In the genomic region with DNA sequence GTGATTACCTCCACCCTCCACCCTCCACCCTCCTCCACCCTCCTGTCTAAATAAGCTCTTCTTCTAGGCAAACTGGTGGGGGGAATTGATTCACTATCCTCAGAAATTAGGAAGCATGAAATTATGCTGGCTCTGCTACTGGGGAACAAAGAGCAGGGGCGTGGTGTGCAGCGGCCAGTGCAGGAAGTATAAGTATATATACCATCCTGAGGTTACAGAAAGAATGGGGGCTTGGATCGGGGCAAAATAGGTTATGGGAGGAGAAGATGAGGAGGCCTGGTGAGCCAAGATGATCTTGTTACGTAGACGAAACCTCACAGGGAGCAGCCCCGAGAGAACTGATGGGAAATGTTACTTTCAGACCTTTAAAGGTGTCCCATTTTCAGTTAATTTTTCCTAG, we compare ENCODE assay signal across 14 cellular contexts. TPM values are rescaled to one million over a fixed set of nuclear protein-coding genes. Genes with fewer than 3 reads are reported as not detected.
A peak's percentile ranks its signal among the peaks of the same experiment; 100 is the strongest.
DNase-seq lines count a peak whose midpoint lies in the region; ATAC-seq, FAIRE-seq and TF ChIP-seq lines count a peak whose summit lies in the region.
"Had no signal": no experiment of that assay in that cellular context is flagged by ENCODE, and none has a peak within 500 bp of the region (broad histone marks: within the 10 kb centered on the region; RNA-seq: fewer than 3 reads in every experiment).

No MANE protein-coding gene starts in this region.

- no peaks in the 10 kb centered on the region for H3K9me3 ChIP-seq in hepatocyte (ENCODE audit: low read depth)
- H3K9me3 ChIP-seq: gastrocnemius medialis, MG63 had no signal

- H3K27ac Mint-ChIP-seq in activated naive CD8-positive, alpha-beta T cell treated with anti-CD3 and anti-CD28 coated beads, Interleukin-2, amount 10 ng/mL, durations not matched to agents 7 days and 5 days: peak overlapping the region; percentile 10
- H3K27ac Mint-ChIP-seq in naive B cell: peak overlapping the region; percentile 64 to 100 (median 99)
- H3K27ac Mint-ChIP-seq: activated CD4-positive, alpha-beta T cell treated with anti-CD3 and anti-CD28 coated beads, Interleukin-2, amount 10 ng/mL, durations not matched to agents 24 days and 14 days had no signal

- no peak for FAIRE-seq in D721Med (lab: Jason Lieb, UNC)

- ATAC-seq in activated naive CD8-positive, alpha-beta T cell treated with anti-CD3 and anti-CD28 coated beads, Interleukin-2, amount 10 ng/mL, durations not matched to agents 7 days and 5 days (ENCODE audit: low read depth): no peak
- no peak for ATAC-seq in naive B cell (ENCODE audit: low read depth in 2 of 2)
- ATAC-seq: gastrocnemius medialis had no signal

- no peaks in the 10 kb centered on the region for H3K27me3 ChIP-seq in hepatocyte
- H3K27me3 ChIP-seq: gastrocnemius medialis, MG63 had no signal

- peaks cover 33% of the 10 kb centered on the region for H3K4me1 Mint-ChIP-seq in activated naive CD8-positive, alpha-beta T cell treated with anti-CD3 and anti-CD28 coated beads, Interleukin-2, amount 10 ng/mL, durations not matched to agents 7 days and 5 days
- H3K4me1 Mint-ChIP-seq in naive B cell: peaks cover 65 to 99% (median 96%) of the 10 kb centered on the region in 3 donors

- DNase-seq in COLO668 (lab: John Stamatoyannopoulos, UW; ENCODE audit: unreplicated experiment) (peak; percentile 24), Kasumi-1 (lab: John Stamatoyannopoulos, UW) (peak; percentile 28 to 29), naive B cell (no peak), D721Med (ENCODE audit: insufficient read length, low spot score) (no peak), HuH-7 (ENCODE audit: low spot score) (no peak), hepatocyte (ENCODE audit: low spot score) (no peak), NCI-H1092 (lab: John Stamatoyannopoulos, UW) (no peak)
- DNase-seq in activated naive CD8-positive, alpha-beta T cell treated with anti-CD3 and anti-CD28 coated beads, Interleukin-2, amount 10 ng/mL, durations not matched to agents 7 days and 5 days: no peak
- DNase-seq: activated CD4-positive, alpha-beta T cell treated with anti-CD3 and anti-CD28 coated beads, Interleukin-2, amount 10 ng/mL, durations not matched to agents 24 days and 14 days; C1 segment of cervical spinal cord; effector CD8-positive, alpha-beta T cell; gastrocnemius medialis; MG63; NCI-H2171 had no signal

- H3K79me2 ChIP-seq in hepatocyte: no peaks in the 10 kb centered on the region

- H3K4me3 Mint-ChIP-seq in activated naive CD8-positive, alpha-beta T cell treated with anti-CD3 and anti-CD28 coated beads, Interleukin-2, amount 10 ng/mL, durations not matched to agents 7 days and 5 days: no peak overlapping the region
- H3K4me3 Mint-ChIP-seq in naive B cell: peak overlapping the region; percentile 15 to 91 (median 80)
- H3K4me3 Mint-ChIP-seq: activated CD4-positive, alpha-beta T cell treated with anti-CD3 and anti-CD28 coated beads, Interleukin-2, amount 10 ng/mL, durations not matched to agents 24 days and 14 days had no signal

- H2AFZ ChIP-seq in hepatocyte: no peak overlapping the region

- peaks cover 19% of the 10 kb centered on the region for H3K4me1 ChIP-seq in hepatocyte (ENCODE audit: insufficient read depth)

- no peak overlapping the region for H3K4me3 ChIP-seq in hepatocyte
- H3K4me3 ChIP-seq: gastrocnemius medialis, MG63 had no signal

- no peaks in the 10 kb centered on the region for H3K36me3 ChIP-seq in hepatocyte (replicated peaks; ENCODE audit: insufficient read depth, low read depth)
- H3K36me3 ChIP-seq: gastrocnemius medialis, MG63 had no signal

- TF ChIP-seq CTCF in D721Med (IDR thresholded peaks at IDR 0.05; ENCODE audit: insufficient read depth, missing control alignments): no peak
- no peak for TF ChIP-seq CTCF in hepatocyte (IDR thresholded peaks at IDR 0.05; ENCODE audit: poor library complexity)

- no peaks in the 10 kb centered on the region for H3K9me2 ChIP-seq in hepatocyte (replicated peaks; ENCODE audit: insufficient read depth)

- POLR2A ChIA-PET in activated naive CD8-positive, alpha-beta T cell treated with anti-CD3 and anti-CD28 coated beads, Interleukin-2, amount 10 ng/mL, durations not matched to agents 7 days and 5 days (lab: Charles Lee): no interaction called here

- H3K4me2 ChIP-seq in hepatocyte: no peak overlapping the region

- no peaks in the 10 kb centered on the region for H3K9me3 Mint-ChIP-seq in activated naive CD8-positive, alpha-beta T cell treated with anti-CD3 and anti-CD28 coated beads, Interleukin-2, amount 10 ng/mL, durations not matched to agents 7 days and 5 days
- H3K9me3 Mint-ChIP-seq in naive B cell: peaks cover 0 to 6% (median 0%) of the 10 kb centered on the region in 7 donors
- H3K9me3 Mint-ChIP-seq: activated CD4-positive, alpha-beta T cell treated with anti-CD3 and anti-CD28 coated beads, Interleukin-2, amount 10 ng/mL, durations not matched to agents 24 days and 14 days had no signal

- no peaks in the 10 kb centered on the region for H4K20me1 ChIP-seq in hepatocyte (ENCODE audit: insufficient read depth, poor library complexity, severe bottlenecking)

- WGBS in hepatocyte (ENCODE audit: low lambda C conversion rate, missing lambda C conversion rate): 94% methylated on average over 6 of the region's 6 CpGs

- no peaks in the 10 kb centered on the region for H3K27me3 Mint-ChIP-seq in activated naive CD8-positive, alpha-beta T cell treated with anti-CD3 and anti-CD28 coated beads, Interleukin-2, amount 10 ng/mL, durations not matched to agents 7 days and 5 days
- no peaks in the 10 kb centered on the region for H3K27me3 Mint-ChIP-seq in naive B cell
- H3K27me3 Mint-ChIP-seq: activated CD4-positive, alpha-beta T cell treated with anti-CD3 and anti-CD28 coated beads, Interleukin-2, amount 10 ng/mL, durations not matched to agents 24 days and 14 days had no signal

- H3K27ac ChIP-seq in hepatocyte: no peak overlapping the region
- H3K27ac ChIP-seq: gastrocnemius medialis had no signal

- H3K36me3 Mint-ChIP-seq in activated naive CD8-positive, alpha-beta T cell treated with anti-CD3 and anti-CD28 coated beads, Interleukin-2, amount 10 ng/mL, durations not matched to agents 7 days and 5 days: no peaks in the 10 kb centered on the region
- no peaks in the 10 kb centered on the region for H3K36me3 Mint-ChIP-seq in naive B cell

RNA-seq across cellular contexts. Expression of a gene that starts 49.1 kb away (rescaled TPM):
- total RNA-seq in activated naive CD8-positive, alpha-beta T cell treated with anti-CD3 and anti-CD28 coated beads, Interleukin-2, amount 10 ng/mL, durations not matched to agents 7 days and 5 days: 10 to 100 TPM; 52.2 to 56.5 TPM
- polyA plus RNA-seq in naive B cell (ENCODE audit: low read depth in 6 of 6) (100 to 1,000 TPM; 234 to 353 (median 246) TPM), hepatocyte (96.9 and 110 TPM in 2 replicates)
- total RNA-seq in hepatocyte: 94.2 and 103 TPM in 2 replicates

Comparison
In these comparisons a context has a peak if more than half of its experiments do, and no peak if none do; other contexts are left out.
1. DNase-seq: peak in COLO668 (single experiment) and Kasumi-1 (2 of 2); none in activated naive CD8-positive, alpha-beta T cell treated with anti-CD3 and anti-CD28 coated beads, Interleukin-2, amount 10 ng/mL, durations not matched to agents 7 days and 5 days (single experiment), naive B cell (single experiment), D721Med (single experiment), HuH-7 (single experiment), hepatocyte (single experiment) and NCI-H1092 (single experiment).